Comparison of ENCODE assay signal across 1 cellular context in the genomic region with DNA sequence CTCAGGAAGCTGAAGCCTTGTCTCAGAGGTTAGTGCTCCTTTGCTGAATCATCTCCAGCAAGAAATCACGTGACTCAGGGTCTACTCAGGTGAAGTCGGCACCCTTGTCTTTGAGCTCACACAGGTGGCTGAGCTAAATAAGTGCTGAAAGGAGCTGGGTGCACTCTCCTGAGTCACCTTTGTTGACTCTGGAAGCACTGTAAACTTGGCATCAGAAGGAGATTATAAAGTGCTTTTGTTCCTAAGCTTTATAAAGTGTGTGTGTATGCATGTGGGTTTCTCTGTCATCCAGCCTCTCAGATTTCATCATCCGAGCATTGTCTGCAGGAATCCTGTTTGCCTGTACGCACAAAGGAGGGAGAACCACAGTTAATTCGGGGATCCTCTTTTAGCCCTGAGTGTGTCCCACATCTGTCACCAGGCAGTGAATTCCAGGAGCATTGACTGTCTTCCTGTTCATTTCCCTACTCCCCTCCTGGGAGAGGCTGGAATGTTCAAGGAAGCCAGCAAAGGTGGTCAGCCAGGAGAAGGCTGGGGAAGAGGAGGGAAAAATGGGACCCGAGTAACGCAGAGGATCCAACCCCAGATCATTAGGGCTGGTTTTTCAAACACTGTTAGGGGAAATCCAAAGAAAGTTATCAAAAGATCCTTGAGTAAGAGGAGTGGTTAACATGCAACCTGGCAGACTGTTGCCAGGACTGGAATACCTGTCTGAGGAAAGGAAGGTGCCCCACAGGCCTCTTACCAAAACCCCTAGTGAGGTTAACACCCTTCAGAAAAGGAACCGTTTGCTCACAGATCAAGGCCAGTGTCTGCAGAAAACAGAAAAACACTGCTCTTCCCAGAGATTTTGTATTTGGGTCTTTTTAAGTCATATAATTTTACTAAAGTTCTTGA.
TF ChIP-seq lines count a peak whose summit lies in the region.

No MANE protein-coding gene starts in this region.

TF ChIP-seq in A549, 52 proteins besides CTCF, POLR2A, EP300 and RAD21 (continued from another document):
- TF ChIP-seq PBX3 (IDR thresholded peaks at IDR 0.05): no peak
- no peak for TF ChIP-seq E2F6 (IDR thresholded peaks at IDR 0.05; ENCODE audit: borderline replicate concordance, low read depth)
- TF ChIP-seq CHD4 (IDR thresholded peaks at IDR 0.05; ENCODE audit: borderline replicate concordance): no peak
- TF ChIP-seq FOXS1 (CRISPR knock-in tag; IDR thresholded peaks at IDR 0.05): no peak
- TF ChIP-seq POLR2AphosphoS2 (conservative IDR thresholded peaks at IDR 0.05; ENCODE audit: low read length): no peak
- TF ChIP-seq MYC (IDR thresholded peaks at IDR 0.05; ENCODE audit: borderline replicate concordance, low read length): 0 out of 2 replicates have a peak, but pooled peaks have one; percentile 26
- TF ChIP-seq EHMT2 (IDR thresholded peaks at IDR 0.05; ENCODE audit: low read depth): no peak
- peak; percentile 29 for TF ChIP-seq ZFP36 (IDR thresholded peaks at IDR 0.05; ENCODE audit: borderline replicate concordance, partially characterized antibody)
- peak; percentile 70 to 82 for TF ChIP-seq CEBPB (IDR thresholded peaks at IDR 0.05)
- no peak for TF ChIP-seq REST (IDR thresholded peaks at IDR 0.05)
- no peak for TF ChIP-seq KDM1A (IDR thresholded peaks at IDR 0.05; ENCODE audit: low read depth)
- no peak for TF ChIP-seq TP53 (CRISPR knock-in tag; IDR thresholded peaks at IDR 0.05)
- no peak; the same call in 1 of the 2 replicates for TF ChIP-seq HOXB5 (CRISPR knock-in tag; IDR thresholded peaks at IDR 0.05)
- TF ChIP-seq HMGXB4 (CRISPR knock-in tag; IDR thresholded peaks at IDR 0.05; ENCODE audit: borderline replicate concordance): no peak
- no peak for TF ChIP-seq ZNF302 (CRISPR knock-in tag; IDR thresholded peaks at IDR 0.05)
- TF ChIP-seq TFCP2L1 (CRISPR knock-in tag; IDR thresholded peaks at IDR 0.05): peak; percentile 26; the same call in 1 of the 2 replicates
- TF ChIP-seq RARB (CRISPR knock-in tag; IDR thresholded peaks at IDR 0.05): no peak
- no peak for TF ChIP-seq NR3C1 (IDR thresholded peaks at IDR 0.05)
- TF ChIP-seq GATA3 (IDR thresholded peaks at IDR 0.05; ENCODE audit: borderline replicate concordance): peak; percentile 74
- peak; percentile 15; the same call in 1 of the 2 replicates for TF ChIP-seq HOXB13 (CRISPR knock-in tag; IDR thresholded peaks at IDR 0.05; ENCODE audit: low read depth)
- peak; percentile 94 for TF ChIP-seq MAFK (IDR thresholded peaks at IDR 0.05; ENCODE audit: partially characterized antibody)
- no peak for TF ChIP-seq NPAS2 (CRISPR knock-in tag; IDR thresholded peaks at IDR 0.05; ENCODE audit: borderline replicate concordance)
- no peak for TF ChIP-seq ZSCAN20 (CRISPR knock-in tag; IDR thresholded peaks at IDR 0.05)
- TF ChIP-seq RCOR1 (IDR thresholded peaks at IDR 0.05; ENCODE audit: low read depth, low read length): no peak
- TF ChIP-seq, protein P1, sequence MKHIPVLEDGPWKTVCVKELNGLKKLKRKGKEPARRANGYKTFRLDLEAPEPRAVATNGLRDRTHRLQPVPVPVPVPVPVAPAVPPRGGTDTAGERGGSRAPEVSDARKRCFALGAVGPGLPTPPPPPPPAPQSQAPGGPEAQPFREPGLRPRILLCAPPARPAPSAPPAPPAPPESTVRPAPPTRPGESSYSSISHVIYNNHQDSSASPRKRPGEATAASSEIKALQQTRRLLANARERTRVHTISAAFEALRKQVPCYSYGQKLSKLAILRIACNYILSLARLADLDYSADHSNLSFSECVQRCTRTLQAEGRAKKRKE (CRISPR knock-in tag; IDR thresholded peaks at IDR 0.05; ENCODE audit: low read depth): peak; percentile 20; the same call in 1 of the 2 replicates
- no peak for TF ChIP-seq CBX2 (IDR thresholded peaks at IDR 0.05; ENCODE audit: borderline replicate concordance, low read depth)
- no peak for TF ChIP-seq HEYL (CRISPR knock-in tag; IDR thresholded peaks at IDR 0.05)
- TF ChIP-seq, protein P2, sequence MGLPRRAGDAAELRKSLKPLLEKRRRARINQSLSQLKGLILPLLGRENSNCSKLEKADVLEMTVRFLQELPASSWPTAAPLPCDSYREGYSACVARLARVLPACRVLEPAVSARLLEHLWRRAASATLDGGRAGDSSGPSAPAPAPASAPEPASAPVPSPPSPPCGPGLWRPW (IDR thresholded peaks at IDR 0.05): 0 out of 2 replicates have a peak, but pooled peaks have one; percentile 39
- no peak for TF ChIP-seq RNF2 (IDR thresholded peaks at IDR 0.05; ENCODE audit: borderline replicate concordance, low read depth)
- no peak for TF ChIP-seq EHF (CRISPR knock-in tag; IDR thresholded peaks at IDR 0.05)
- peak; percentile 92 for TF ChIP-seq JUNB (IDR thresholded peaks at IDR 0.05)
